Comparison of ENCODE assay signal across 8 cellular contexts in genomic region chr18:65725421-65726050, GRCh38. TPM values are rescaled to one million over a fixed set of nuclear protein-coding genes. Genes with fewer than 3 reads are reported as not detected.
DNase-seq lines count a peak whose midpoint lies in the region; ATAC-seq and TF ChIP-seq lines count a peak whose summit lies in the region.

No MANE protein-coding gene starts in this region.

- H3K27ac Mint-ChIP-seq in WTC11 (no peak overlapping the region), nephron progenitor cell (no peak overlapping the region)

- H3K4me1 Mint-ChIP-seq in WTC11 (peaks cover 16% of the 10 kb centered on the region), nephron progenitor cell (peaks cover 26% of the 10 kb centered on the region)

- H3K9me3 Mint-ChIP-seq in WTC11 (no peaks in the 10 kb centered on the region), nephron progenitor cell (peaks cover 4% of the 10 kb centered on the region)

- ATAC-seq in WTC11 = peak; percentile 98
- ATAC-seq in GM21529 (IDR thresholded peaks at IDR 0.05; ENCODE audit: unreplicated experiment) = no peak
- no peak for ATAC-seq in GM19324 (IDR thresholded peaks at IDR 0.05; ENCODE audit: low FRiP score, unreplicated experiment)
- ATAC-seq in psoas muscle = no peak

- no peak overlapping the region for H3K27ac ChIP-seq in coronary artery
- no peak overlapping the region for H3K27ac ChIP-seq in psoas muscle

- H3K9me3 ChIP-seq in psoas muscle = no peaks in the 10 kb centered on the region

- no peak overlapping the region for H3K4me3 ChIP-seq in GM12875 (ENCODE audit: low read depth, low read length)
- no peak overlapping the region for H3K4me3 ChIP-seq in coronary artery
- H3K4me3 ChIP-seq in psoas muscle = no peak overlapping the region

- H3K36me3 ChIP-seq in psoas muscle (ENCODE audit: insufficient read depth in 1 of 2, low read depth in 1 of 2) = no peaks in the 10 kb centered on the region

- H3K4me1 ChIP-seq in psoas muscle = no peaks in the 10 kb centered on the region

- H3K36me3 Mint-ChIP-seq in WTC11 = no peaks in the 10 kb centered on the region
- no peaks in the 10 kb centered on the region for H3K36me3 Mint-ChIP-seq in nephron progenitor cell (ENCODE audit: low read depth)

- POLR2A ChIA-PET in WTC11 (lab: Charles Lee) = no interaction called here

- CTCF ChIA-PET in WTC11 (lab: Charles Lee) = interaction anchor here (0.5 to 1.2 kb wide), 12 partner anchors 10 to 770 kb away, joined by 3 to 11 read pairs (median 3); partner anchors contain the start of gene CDH7

- intact Hi-C loops in psoas muscle (cut with DNase I) = no loop called here

- 22 to 28% (median 24%) methylated on average over 8 of the region's 8 CpGs for WGBS in psoas muscle, 3 donors

- no peaks in the 10 kb centered on the region for H3K27me3 ChIP-seq in psoas muscle (ENCODE audit: insufficient read depth in 3 of 3, low read length in 2 of 3)

- H3K4me3 Mint-ChIP-seq in WTC11 (no peak overlapping the region; the same call in 1 of the 2 replicates), nephron progenitor cell (no peak overlapping the region)

- DNase-seq in NCI-H128 (lab: John Stamatoyannopoulos, UW; ENCODE audit: unreplicated experiment) (peak; percentile 26), WTC11 (ENCODE audit: low spot score) (peak; percentile 74), nephron progenitor cell (peak; percentile 58), coronary artery (ENCODE audit: low spot score) (no peak), psoas muscle (no peak)

- TF ChIP-seq CTCF in GM12875 (IDR thresholded peaks at IDR 0.05; ENCODE audit: borderline replicate concordance, insufficient read depth, low read depth, low read length) = peak; percentile 27; the same call in 1 of the 2 replicates
- TF ChIP-seq CTCF in WTC11 (IDR thresholded peaks at IDR 0.05) = peak; percentile 66
- TF ChIP-seq CTCF in nephron progenitor cell (IDR thresholded peaks at IDR 0.05) = peak; percentile 63
- no peak for TF ChIP-seq CTCF in coronary artery (IDR thresholded peaks at IDR 0.05)
- TF ChIP-seq CTCF in psoas muscle (IDR thresholded peaks at IDR 0.05) = no peak

- H3K27me3 Mint-ChIP-seq in WTC11 (ENCODE audit: low read depth) (no peaks in the 10 kb centered on the region), nephron progenitor cell (ENCODE audit: low read depth, poor library complexity) (peaks cover 2% of the 10 kb centered on the region)

TF ChIP-seq in WTC11, 78 proteins besides CTCF, POLR2A, EP300 and RAD21:
- TF ChIP-seq ZBTB21 (CRISPR knock-in tag; IDR thresholded peaks at IDR 0.05; ENCODE audit: borderline replicate concordance) (0 out of 2 replicates have a peak, but pooled peaks have one; percentile 35), FOXP1 (CRISPR knock-in tag; IDR thresholded peaks at IDR 0.05; ENCODE audit: borderline replicate concordance) (no peak)

RNA-seq across cellular contexts. Expression of gene CDH7, which starts 25.3 kb away (rescaled TPM):
- total RNA-seq in WTC11 (2021) = 0.85 to 1.3 TPM (median 0.94 TPM) in 3 replicates
- not detected for total RNA-seq in psoas muscle
- polyA plus RNA-seq in psoas muscle = under 1 TPM in 1 of 3 donors, not detected in 2; under 0.01 TPM

Comparison
In these comparisons a context has a peak if more than half of its experiments do, and no peak if none do; other contexts are left out.
1. CTCF ChIP-seq: peak in GM12875 (single experiment), WTC11 (single experiment) and nephron progenitor cell (single experiment); none in coronary artery (single experiment) and psoas muscle (single experiment).
2. DNase-seq: peak in NCI-H128 (single experiment), WTC11 (single experiment) and nephron progenitor cell (single experiment); none in coronary artery (single experiment) and psoas muscle (0 of 2).